8 cellular contexts compared by ENCODE assay signal in genomic region chr1:173476197-173476663, GRCh38. TPM values are rescaled to one million over a fixed set of nuclear protein-coding genes. Genes with fewer than 3 reads are reported as not detected.
DNase-seq lines count a peak whose midpoint lies in the region; ATAC-seq, FAIRE-seq and TF ChIP-seq lines count a peak whose summit lies in the region.

No MANE protein-coding gene starts in this region.

- H3K4me1 Mint-ChIP-seq in endothelial cell (ENCODE audit: unreplicated experiment) = peaks cover 21% of the 10 kb centered on the region

- peak overlapping the region; percentile 99 for H3K4me3 ChIP-seq in OCI-LY7 (ENCODE audit: low read depth, low read length, poor library complexity, severe bottlenecking)
- H3K4me3 ChIP-seq in ovary = peak overlapping the region; percentile 47

- H3K27me3 ChIP-seq in ovary = no peaks in the 10 kb centered on the region

- H3K9me3 Mint-ChIP-seq in endothelial cell (ENCODE audit: unreplicated experiment) = peaks cover 3% of the 10 kb centered on the region

- H3K9me3 ChIP-seq in OCI-LY7 (ENCODE audit: low read length) (0 out of 2 replicates have a peak, but pooled peaks cover 7% of the 10 kb centered on the region), ovary (no peaks in the 10 kb centered on the region)

- FAIRE-seq in GM19239 (lab: Jason Lieb, UNC) (no peak), H54 (lab: Jason Lieb, UNC) (no peak)

- peak overlapping the region; percentile 89 for H3K4me3 Mint-ChIP-seq in endothelial cell (ENCODE audit: unreplicated experiment)

- H3K27ac ChIP-seq in OCI-LY7 (ENCODE audit: low read depth, low read length, poor library complexity, severe bottlenecking) (peak overlapping the region; percentile 63), ovary (peak overlapping the region; percentile 65 to 88)

- peak overlapping the region; percentile 99 for H3K4me2 ChIP-seq in OCI-LY7 (ENCODE audit: low read length)

- intact Hi-C loops in OCI-LY7 (cut with micrococcal nuclease; ENCODE audit: unreplicated experiment) = loop anchor here (2.0 to 5.0 kb wide), 2 partner anchors 45 to 391 kb away; partner anchors contain the start of genes GAS5 and ZBTB37
- intact Hi-C loops in ovary (cut with DNase I) = loop anchor here in 2 of 4 donors (5.0 kb wide), 3 partner anchors 44 to 391 kb away; partner anchors contain the start of genes CENPL (in 1 of the 2), DARS2 (in 1 of the 2), GAS5 (in 1 of the 2) and ZBTB37 (in 1 of the 2)

- H3K4me1 ChIP-seq in OCI-LY7 (ENCODE audit: insufficient read depth, low read length, poor library complexity, severe bottlenecking) (peaks cover 30% of the 10 kb centered on the region), ovary (ENCODE audit: insufficient read depth) (peaks cover 9% of the 10 kb centered on the region)

- H2AFZ ChIP-seq in OCI-LY7 (ENCODE audit: low read length) = peak overlapping the region; percentile 99

- peak overlapping the region; percentile 30 for H3K27ac Mint-ChIP-seq in endothelial cell (ENCODE audit: unreplicated experiment)

- TF ChIP-seq EP300 in ovary (IDR thresholded peaks at IDR 0.05) = no peak

- H3K36me3 ChIP-seq in OCI-LY7 (ENCODE audit: insufficient read depth, low read length) = peaks cover 46% of the 10 kb centered on the region
- no peaks in the 10 kb centered on the region for H3K36me3 ChIP-seq in ovary

- H3K36me3 Mint-ChIP-seq in endothelial cell (ENCODE audit: low read depth, unreplicated experiment) = peaks cover 18% of the 10 kb centered on the region

- WGBS in ovary, 3 donors = 30 to 39% (median 34%) methylated on average over 5 of the region's 5 CpGs

- no TSS peak for BruUV-seq in OCI-LY7 (replicated peaks; lab: Mats Ljungman, UMichigan)

- ATAC-seq in GM18498 (IDR thresholded peaks at IDR 0.05; ENCODE audit: unreplicated experiment) = no peak

- no peaks in the 10 kb centered on the region for H3K9me2 ChIP-seq in OCI-LY7 (ENCODE audit: insufficient read depth, low read length)

- peak; percentile 22 for DNase-seq in Caki2 (ENCODE audit: low read depth)
- peak; percentile 5 for DNase-seq in OCI-LY7 (ENCODE audit: low spot score)
- no peak for DNase-seq in endothelial cell (ENCODE audit: low spot score)
- no peak for DNase-seq in ovary
- DNase-seq in GM19239 (ENCODE audit: insufficient read length, low spot score) = no peak
- no peak for DNase-seq in H54 (ENCODE audit: insufficient read length, low spot score)
- no peak for DNase-seq in CD1c-positive myeloid dendritic cell (ENCODE audit: extremely low spot score)

- in situ Hi-C loops in Caki2 (cut with HindIII; ENCODE audit: low pct_unique_long_range_greater_than_20kb, low sequenced_read_pairs) = no loop called here

- CTCF ChIA-PET in OCI-LY7 (lab: Charles Lee; ENCODE audit: unreplicated experiment) = interaction anchor here (0.5 kb wide), 1 partner anchor 461 kb away, joined by 6 read pairs; no protein-coding TSS in a partner anchor

- peaks cover 14% of the 10 kb centered on the region; the same call in 1 of the 2 replicates for H4K20me1 ChIP-seq in OCI-LY7 (ENCODE audit: insufficient read depth, low read length)

- no peak for TF ChIP-seq CTCF in OCI-LY7 (conservative IDR thresholded peaks at IDR 0.05; ENCODE audit: low read length)
- TF ChIP-seq CTCF in endothelial cell (IDR thresholded peaks at IDR 0.05; ENCODE audit: unreplicated experiment) = no peak
- TF ChIP-seq CTCF in ovary (IDR thresholded peaks at IDR 0.05) = no peak

- POLR2A ChIA-PET in OCI-LY7 (lab: Charles Lee) = interaction anchor here (0.6 to 2.2 kb wide), 10 partner anchors 9 to 1759 kb away, joined by 3 to 6 read pairs (median 3); partner anchors contain the start of genes CENPL, DARS2, KLHL20 and ZBTB37

- TF ChIP-seq POLR2A in ovary (IDR thresholded peaks at IDR 0.05) = no peak
- TF ChIP-seq POLR2A in H54 (IDR thresholded peaks at IDR 0.05; ENCODE audit: low read depth, low read length) = no peak

- H3K27me3 Mint-ChIP-seq in endothelial cell (ENCODE audit: unreplicated experiment) = peaks cover 4% of the 10 kb centered on the region

- peaks cover 35% of the 10 kb centered on the region for H3K79me2 ChIP-seq in OCI-LY7 (ENCODE audit: insufficient read depth, low read depth, low read length)

RNA-seq across cellular contexts. Expression of gene PRDX6, which starts 0.9 kb away (rescaled TPM):
- 251 and 349 TPM in 2 replicates for total RNA-seq in Caki2 (2014; rRNA removed; shearing (Covaris generic); ENCODE audit: low replicate concordance)
- 87.4 and 109 TPM in 2 replicates for total RNA-seq in OCI-LY7 (2014; rRNA removed; shearing (Covaris generic))
- total RNA-seq in OCI-LY7 (2022) (144 and 148 TPM in 2 replicates), endothelial cell (ENCODE audit: unreplicated experiment) (189 TPM), ovary (100 to 1,000 TPM; 111 to 224 (median 198) TPM)
- 100 to 1,000 TPM; 140 to 278 TPM for polyA plus RNA-seq in ovary

Comparison
In these comparisons a context has a peak if more than half of its experiments do, and no peak if none do; other contexts are left out.
1. DNase-seq: peak in Caki2 (single experiment) and OCI-LY7 (single experiment); none in endothelial cell (single experiment), ovary (0 of 5), GM19239 (single experiment), H54 (single experiment) and CD1c-positive myeloid dendritic cell (single experiment).